ENCODE assay signal across 27 cellular contexts in the genomic region with DNA sequence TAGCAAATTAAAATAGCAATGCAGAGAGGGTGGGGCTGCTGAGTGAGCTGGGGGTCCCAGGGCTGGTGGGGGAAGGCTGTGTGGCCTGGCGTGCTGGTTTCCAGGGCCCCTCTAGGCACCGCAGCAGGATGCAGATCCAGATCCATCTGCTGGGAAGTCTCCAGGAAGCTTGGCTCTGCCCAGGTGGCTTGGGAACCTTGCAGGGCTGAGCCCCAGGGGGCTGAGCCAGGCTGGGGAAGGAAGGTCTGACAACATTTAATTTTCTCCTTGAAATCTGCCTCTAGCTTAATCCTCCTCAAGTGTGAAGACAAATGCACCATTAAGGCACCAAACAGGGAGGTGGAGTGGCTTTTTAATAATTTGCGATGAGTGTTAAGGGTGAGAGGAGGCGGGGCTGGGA.
"Had no signal": no experiment of that assay in that cellular context is flagged by ENCODE, and none has a peak within 500 bp of the region (broad histone marks: within the 10 kb centered on the region; RNA-seq: fewer than 3 reads in every experiment).

No MANE protein-coding gene starts in this region.

- H3K27ac Mint-ChIP-seq: dendritic cell treated with granulocyte-macrophage colony-stimulating factor and Interleukin-4, amounts not matched to agents 40 ng/mL and 50 ng/mL, for 4 days; endodermal cell; naive thymus-derived CD8-positive, alpha-beta T cell; nephron progenitor cell had no signal

- H3K27me3 ChIP-seq: gastrocnemius medialis, heart right ventricle, right atrium auricular region, stomach, thyroid gland, vagina had no signal

- H3K4me1 Mint-ChIP-seq: endodermal cell; naive thymus-derived CD8-positive, alpha-beta T cell had no signal

- DNase-seq: effector CD8-positive, alpha-beta T cell; endodermal cell; foreskin fibroblast; gastrocnemius medialis; heart right ventricle; hippocampal formation; kidney glomerular epithelial cell; left ventricle myocardium superior; lower lobe of right lung; nephron progenitor cell; nucleus accumbens; stimulated activated CD4-positive, alpha-beta T cell treated with anti-CD3 and anti-CD28 coated beads, Interleukin-12 subunit alpha, Interleukin-12 subunit beta, amount 100 ng/mL, for 4 hours; stimulated activated CD4-positive, alpha-beta T cell treated with anti-CD3 and anti-CD28 coated beads, Interleukin-1b, Interleukin-23, amount 100 ng/mL, for 48 hours; stimulated activated CD4-positive, alpha-beta T cell treated with anti-CD3 and anti-CD28 coated beads, Interleukin-4, amount 100 ng/mL, for 1 hour; stimulated activated CD8-positive, alpha-beta memory T cell treated with anti-CD3 and anti-CD28 coated beads, Interleukin-4, amount 100 ng/mL, for 48 hours; stimulated activated naive CD4-positive, alpha-beta T cell treated with Interleukin-2 at 50 U/mL for 16 hours; stomach; thyroid gland had no signal

- H3K36me3 Mint-ChIP-seq: naive thymus-derived CD8-positive, alpha-beta T cell had no signal

- H3K27ac ChIP-seq: epithelial cell of prostate, gastrocnemius medialis, heart right ventricle, lower lobe of right lung, prostate gland, right atrium auricular region, stomach, thyroid gland, vagina had no signal

- ATAC-seq: esophagus mucosa; gastrocnemius medialis; heart right ventricle; left ventricle myocardium superior; lower lobe of right lung; naive thymus-derived CD8-positive, alpha-beta T cell; sciatic nerve had no signal

- H3K36me3 ChIP-seq: gastrocnemius medialis, heart right ventricle, lower lobe of right lung, prostate gland, right atrium auricular region, stomach, thyroid gland, vagina had no signal

- H3K9me3 Mint-ChIP-seq: dendritic cell treated with granulocyte-macrophage colony-stimulating factor and Interleukin-4, amounts not matched to agents 40 ng/mL and 50 ng/mL, for 4 days; endodermal cell; naive thymus-derived CD8-positive, alpha-beta T cell; nephron progenitor cell had no signal

- H3K9me3 ChIP-seq: gastrocnemius medialis, heart right ventricle, lower lobe of right lung, prostate gland, right atrium auricular region, stomach, thyroid gland, vagina had no signal

- H3K4me3 ChIP-seq: gastrocnemius medialis, heart right ventricle, lower lobe of right lung, prostate gland, right atrium auricular region, smooth muscle cell, stomach, thyroid gland, vagina had no signal

- H3K4me1 ChIP-seq: gastrocnemius medialis, heart right ventricle, prostate gland, right atrium auricular region, stomach, vagina had no signal

- H3K4me2 ChIP-seq: smooth muscle cell had no signal

- H3K4me3 Mint-ChIP-seq: dendritic cell treated with granulocyte-macrophage colony-stimulating factor and Interleukin-4, amounts not matched to agents 40 ng/mL and 50 ng/mL, for 4 days; endodermal cell; naive thymus-derived CD8-positive, alpha-beta T cell; nephron progenitor cell had no signal
